Comparison of ENCODE assay signal across 16 cellular contexts in genomic region chrX:9842541-9842940, GRCh38. TPM values are rescaled to one million over a fixed set of nuclear protein-coding genes. Genes with fewer than 3 reads are reported as not detected.
A peak's percentile ranks its signal among the peaks of the same experiment; 100 is the strongest.
DNase-seq lines count a peak whose midpoint lies in the region; ATAC-seq and TF ChIP-seq lines count a peak whose summit lies in the region.
"Had no signal": no experiment of that assay in that cellular context is flagged by ENCODE, and none has a peak within 500 bp of the region (broad histone marks: within the 10 kb centered on the region; RNA-seq: fewer than 3 reads in every experiment).

No MANE protein-coding gene starts in this region.

- peaks cover 8% of the 10 kb centered on the region for H3K36me3 ChIP-seq in NT2/D1 (ENCODE audit: insufficient read depth, insufficient read length, low read length)

- H3K4me3 ChIP-seq in NT2/D1 (ENCODE audit: insufficient read length, low read depth) = no peak overlapping the region

- H3K9me3 ChIP-seq in NT2/D1 (ENCODE audit: insufficient read depth, low read length) = no peaks in the 10 kb centered on the region

- peak overlapping the region; percentile 6 for H3K9ac ChIP-seq in NT2/D1 (ENCODE audit: insufficient read length, low read depth)
- H3K9ac ChIP-seq: parathyroid adenoma had no signal

- DNase-seq in ELF-1 (ENCODE audit: low read depth, low spot score) = peak; percentile 97
- peak; percentile 63 for DNase-seq in NT2/D1 (ENCODE audit: low read depth, low spot score)
- DNase-seq in glomerular visceral epithelial cell (ENCODE audit: extremely low spot score) = peak; percentile 55
- no peak for DNase-seq in osteocyte (ENCODE audit: extremely low spot score, unreplicated experiment)
- no peak for DNase-seq in DMS153 (lab: John Stamatoyannopoulos, UW)
- no peak for DNase-seq in middle frontal gyrus (ENCODE audit: extremely low spot score, low spot score)
- no peak for DNase-seq in posterior vena cava (ENCODE audit: low spot score)
- DNase-seq: activated CD4-positive, alpha-beta T cell treated with anti-CD3 and anti-CD28 coated beads for 48 hours; activated T-cell treated with anti-CD3 and anti-CD28 coated beads, Interleukin-2, amount 50 U/mL, for 4 hours; DMS 273 treated with DMSO at 0.1 percent for 48 hours; NCI-H187 treated with DMSO at 0.1 percent for 48 hours; NCI-H526; stimulated activated CD4-positive, alpha-beta T cell treated with anti-CD3 and anti-CD28 coated beads, Interleukin-12 subunit alpha, Interleukin-12 subunit beta, amount 100 ng/mL, for 4 hours; stimulated activated naive CD4-positive, alpha-beta T cell had no signal

- H3K9me3 Mint-ChIP-seq in osteocyte (ENCODE audit: unreplicated experiment) = peaks cover 8% of the 10 kb centered on the region
- H3K9me3 Mint-ChIP-seq: activated T-cell treated with anti-CD3 and anti-CD28 coated beads, Interleukin-2, amount 50 U/mL, for 4 hours had no signal

- H3K27ac Mint-ChIP-seq in osteocyte (ENCODE audit: unreplicated experiment) = peak overlapping the region; percentile 1

- H3K27me3 ChIP-seq in NT2/D1 (ENCODE audit: insufficient read depth, insufficient read length) = no peaks in the 10 kb centered on the region

- no peaks in the 10 kb centered on the region for H3K36me3 Mint-ChIP-seq in osteocyte (ENCODE audit: unreplicated experiment)

- H3K27me3 Mint-ChIP-seq in osteocyte (ENCODE audit: unreplicated experiment) = no peaks in the 10 kb centered on the region

- ATAC-seq in GM18861 (IDR thresholded peaks at IDR 0.05; ENCODE audit: unreplicated experiment) = no peak
- ATAC-seq: activated T-cell treated with anti-CD3 and anti-CD28 coated beads, Interleukin-2, amount 50 U/mL, for 4 hours had no signal

- H3K4me1 Mint-ChIP-seq in osteocyte (ENCODE audit: unreplicated experiment) = peaks cover 42% of the 10 kb centered on the region

- H3K4me3 Mint-ChIP-seq in osteocyte (ENCODE audit: unreplicated experiment) = no peak overlapping the region
- H3K4me3 Mint-ChIP-seq: activated T-cell treated with anti-CD3 and anti-CD28 coated beads, Interleukin-2, amount 50 U/mL, for 4 hours had no signal

- intact Hi-C loops in posterior vena cava (cut with DNase I) = no loop called here

- no peak for TF ChIP-seq CTCF in osteocyte (IDR thresholded peaks at IDR 0.05)

- no peaks in the 10 kb centered on the region for H3K4me1 ChIP-seq in NT2/D1 (ENCODE audit: insufficient read depth, insufficient read length)
- H3K4me1 ChIP-seq: parathyroid adenoma had no signal

RNA-seq across cellular contexts. Expression of gene SHROOM2, which starts 56.3 kb away (rescaled TPM):
- 7.5 and 8.2 TPM in 2 replicates for total RNA-seq in osteocyte
- 1 to 10 TPM; 1.2 to 1.8 TPM for total RNA-seq in posterior vena cava

Comparison
In these comparisons a context has a peak if more than half of its experiments do, and no peak if none do; other contexts are left out.
1. DNase-seq: peak in ELF-1 (single experiment), NT2/D1 (single experiment) and glomerular visceral epithelial cell (single experiment); none in osteocyte (single experiment), DMS153 (single experiment), middle frontal gyrus (single experiment) and posterior vena cava (single experiment).